ENCODE assay signal across 21 cellular contexts in the genomic region with DNA sequence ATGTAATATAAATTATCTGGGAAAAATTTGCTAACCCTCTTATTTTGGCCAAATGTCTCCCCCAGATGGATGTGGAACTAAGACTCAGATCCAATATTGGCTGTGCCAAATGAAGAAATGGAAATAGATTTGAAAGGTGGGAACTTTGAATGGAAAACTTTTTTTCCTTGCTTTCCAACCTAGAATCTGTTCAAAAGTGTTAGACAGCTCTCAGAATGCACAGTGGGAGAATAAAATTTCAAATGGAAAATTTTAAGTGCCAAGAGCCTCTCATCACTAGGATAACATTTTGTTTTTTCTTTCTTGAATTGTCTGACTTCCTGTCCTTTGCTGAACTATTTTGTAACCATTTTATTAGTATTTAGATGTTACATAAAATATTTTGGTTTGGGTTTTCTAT.
A peak's percentile ranks its signal among the peaks of the same experiment; 100 is the strongest.
DNase-seq lines count a peak whose midpoint lies in the region; ATAC-seq, FAIRE-seq and TF ChIP-seq lines count a peak whose summit lies in the region.
"Had no signal": no experiment of that assay in that cellular context is flagged by ENCODE, and none has a peak within 500 bp of the region (broad histone marks: within the 10 kb centered on the region; RNA-seq: fewer than 3 reads in every experiment).

No MANE protein-coding gene starts in this region.

- peak in 6 of 8 donors; percentile 20 to 64 (median 57) for ATAC-seq in heart right ventricle
- ATAC-seq in right cardiac atrium, result peak; percentile 39 to 43
- ATAC-seq in HepG2, result no peak

- H3K4me3 Mint-ChIP-seq in Caco-2 (ENCODE audit: unreplicated experiment), result no peak overlapping the region
- H3K4me3 Mint-ChIP-seq: CD4-positive, CD25-positive, alpha-beta regulatory T cell; CD8-positive, alpha-beta memory T cell had no signal

- CTCF ChIA-PET in Caco-2 (lab: Charles Lee), result no interaction called here
- CTCF ChIA-PET in HepG2 (lab: Yijun Ruan, JAX; ENCODE audit: low intra/inter-chr PET ratio, low total read pairs), result no interaction called here

- POLR2A ChIA-PET in Caco-2 (lab: Charles Lee), result no interaction called here
- POLR2A ChIA-PET in HepG2 (lab: Yijun Ruan, JAX), result no interaction called here

- H3K9ac ChIP-seq in skeletal muscle tissue (ENCODE audit: low read depth in 1 of 3, low read length in 3 of 3) (no peak overlapping the region), HepG2 (ENCODE audit: insufficient read depth, low read depth, low read length) (no peak overlapping the region)

- H3K4me2 ChIP-seq in HepG2 (ENCODE audit: low read depth, low read length), result no peak overlapping the region

- H3K4me1 Mint-ChIP-seq in Caco-2 (ENCODE audit: low read depth, unreplicated experiment), result no peaks in the 10 kb centered on the region
- H3K4me1 Mint-ChIP-seq: CD4-positive, CD25-positive, alpha-beta regulatory T cell; CD8-positive, alpha-beta memory T cell had no signal

- H3K27me3 ChIP-seq in heart right ventricle (peaks cover 0 to 14% (median 4%) of the 10 kb centered on the region in 7 donors), right cardiac atrium (ENCODE audit: control insufficient read depth, insufficient read depth) (no peaks in the 10 kb centered on the region), skeletal muscle tissue (ENCODE audit: control insufficient read depth in 3 of 3, insufficient read depth in 3 of 3, low read length in 3 of 3) (no peaks in the 10 kb centered on the region), Caco-2 (replicated peaks; ENCODE audit: control insufficient read depth, insufficient read depth, low read length) (no peaks in the 10 kb centered on the region), HepG2 (ENCODE audit: control insufficient read depth in 1 of 2, insufficient read depth in 2 of 2, low read length in 2 of 2) (peaks cover 0 to 7% of the 10 kb centered on the region in 2 experiments; a peak in 1 of 5 replicates)
- H3K27me3 ChIP-seq: BE2C had no signal

- in situ Hi-C loops in HepG2 (cut with HindIII; ENCODE audit: extremely low pct_ligation_motif_present, low pct_unique_long_range_greater_than_20kb), result no loop called here

- H3K4me1 ChIP-seq in heart right ventricle (peaks cover 0 to 42% (median 21%) of the 10 kb centered on the region in 9 donors), right cardiac atrium (ENCODE audit: control insufficient read depth, insufficient read depth, low read length) (peaks cover 8% of the 10 kb centered on the region), skeletal muscle tissue (ENCODE audit: control insufficient read depth in 3 of 3, insufficient read depth in 3 of 3, low read length in 3 of 3) (peaks cover 18 to 22% (median 22%) of the 10 kb centered on the region in 3 donors), Caco-2 (no peaks in the 10 kb centered on the region), HepG2 (ENCODE audit: insufficient read depth, low read length) (no peaks in the 10 kb centered on the region)
- H3K4me1 ChIP-seq: BE2C had no signal

- TF ChIP-seq POLR2A in HepG2 (IDR thresholded peaks at IDR 0.05; ENCODE audit: insufficient read depth in 1 of 2, low read depth in 2 of 2, low read length in 2 of 2), result no peak

- BruUV-seq in Caco-2 (replicated peaks; lab: Mats Ljungman, UMichigan) (no TSS peak), HepG2 (replicated peaks; lab: Mats Ljungman, UMichigan) (no TSS peak)

- no peaks in the 10 kb centered on the region for H3K36me3 Mint-ChIP-seq in Caco-2 (ENCODE audit: insufficient read depth, unreplicated experiment)
- H3K36me3 Mint-ChIP-seq: CD4-positive, CD25-positive, alpha-beta regulatory T cell; CD8-positive, alpha-beta memory T cell had no signal

- no peak for TF ChIP-seq EP300 in HepG2 (IDR thresholded peaks at IDR 0.05; ENCODE audit: low read depth in 2 of 2, low read length in 2 of 2)
- TF ChIP-seq EP300 in HepG2 (CRISPR knock-in tag; IDR thresholded peaks at IDR 0.05; ENCODE audit: borderline replicate concordance), result no peak

- H3K36me3 ChIP-seq in heart right ventricle (no peaks in the 10 kb centered on the region), skeletal muscle tissue (ENCODE audit: control insufficient read depth in 3 of 3, insufficient read depth in 3 of 3, low read length in 3 of 3) (no peaks in the 10 kb centered on the region), Caco-2 (ENCODE audit: control insufficient read depth, insufficient read depth, low read length) (no peaks in the 10 kb centered on the region), HepG2 (replicated peaks in 1 of 2; ENCODE audit: control insufficient read depth in 1 of 2, insufficient read depth in 2 of 2, low read length in 2 of 2) (no peaks in the 10 kb centered on the region)
- H3K36me3 ChIP-seq: BE2C had no signal

- no peak for TF ChIP-seq RAD21 in HepG2 (CRISPR knock-in tag; IDR thresholded peaks at IDR 0.05)

- peak overlapping the region in 7 of 10 donors; percentile 21 to 67 (median 49) for H3K27ac ChIP-seq in heart right ventricle
- H3K27ac ChIP-seq in right cardiac atrium (ENCODE audit: low read length), result no peak overlapping the region
- peak overlapping the region; percentile 31 for H3K27ac ChIP-seq in skeletal muscle tissue (ENCODE audit: low read depth, low read length)
- H3K27ac ChIP-seq in HepG2 (ENCODE audit: extremely low read length, insufficient read depth, low read length), result no peak overlapping the region

- no peaks in the 10 kb centered on the region for H4K20me1 ChIP-seq in HepG2 (ENCODE audit: insufficient read depth, low read length)

- no peak for FAIRE-seq in HepG2 (lab: Jason Lieb, UNC)
- FAIRE-seq: A204.1, D721Med, G401.6, GM12891, GM19239, H1 had no signal

- peaks cover 7% of the 10 kb centered on the region for H3K27me3 Mint-ChIP-seq in Caco-2 (ENCODE audit: insufficient read depth, unreplicated experiment)

- no peak for TF ChIP-seq CTCF in fibroblast of pulmonary artery (IDR thresholded peaks at IDR 0.05; ENCODE audit: low read length, missing control alignments)
- no peak for TF ChIP-seq CTCF in heart right ventricle (IDR thresholded peaks at IDR 0.05)
- TF ChIP-seq CTCF in Caco-2 (IDR thresholded peaks at IDR 0.05; ENCODE audit: insufficient read depth in 1 of 2, low read depth in 1 of 2, low read length in 1 of 2, severe bottlenecking in 1 of 2, unreplicated experiment in 1 of 2), result no peak
- TF ChIP-seq CTCF in HepG2 (CRISPR knock-in tag; IDR thresholded peaks at IDR 0.05), result no peak

- DNase-seq in fibroblast of pulmonary artery (ENCODE audit: low read depth) (peak; percentile 20), heart right ventricle (no peak), right cardiac atrium (no peak), Caco-2 (no peak), HepG2 (ENCODE audit: low spot score) (no peak), NCI-H2081 (lab: John Stamatoyannopoulos, UW) (no peak), globus pallidus (ENCODE audit: low spot score) (no peak)
- DNase-seq: ACHN; BE2C; C1 segment of cervical spinal cord; CD4-positive, CD25-positive, alpha-beta regulatory T cell; CD8-positive, alpha-beta memory T cell; COR-L47; HCEC 1CT had no signal

- H3K9me3 ChIP-seq in heart right ventricle (peaks cover 0 to 13% (median 4%) of the 10 kb centered on the region in 11 donors), right cardiac atrium (ENCODE audit: control insufficient read depth, low read length) (no peaks in the 10 kb centered on the region), skeletal muscle tissue (ENCODE audit: control insufficient read depth in 3 of 3, low read length in 3 of 3) (no peaks in the 10 kb centered on the region), Caco-2 (no peaks in the 10 kb centered on the region), HepG2 (ENCODE audit: low read length) (no peaks in the 10 kb centered on the region)
- H3K9me3 ChIP-seq: BE2C had no signal

- H3K9me3 Mint-ChIP-seq in Caco-2 (ENCODE audit: unreplicated experiment), result no peaks in the 10 kb centered on the region
- H3K9me3 Mint-ChIP-seq: CD8-positive, alpha-beta memory T cell had no signal

- H3K4me3 ChIP-seq in fibroblast of pulmonary artery (replicated peaks; ENCODE audit: low read depth, low read length) (no peak overlapping the region), heart right ventricle (no peak overlapping the region), right cardiac atrium (ENCODE audit: low read length) (no peak overlapping the region), skeletal muscle tissue (ENCODE audit: low read length in 3 of 3) (no peak overlapping the region), Caco-2 (ENCODE audit: low read depth, low read length) (no peak overlapping the region), HepG2 (replicated peaks in 1 of 3; ENCODE audit: insufficient read depth in 1 of 3, low read depth in 2 of 3, low read length in 3 of 3) (no peak overlapping the region)

- no peaks in the 10 kb centered on the region for H3K79me2 ChIP-seq in HepG2 (ENCODE audit: insufficient read depth, low read length)

- intact Hi-C loops in heart right ventricle (cut with DNase I) (loop anchor here in 3 of 10 donors (5.0 to 10.0 kb wide), 3 partner anchors 67 to 135 kb away; no protein-coding TSS in a partner anchor), right cardiac atrium (cut with DNase I) (loop anchor here in 1 of 4 donors (10.0 kb wide), 1 partner anchor 55 kb away; no protein-coding TSS in a partner anchor), Caco-2 (cut with micrococcal nuclease; ENCODE audit: unreplicated experiment) (no loop called here), HepG2 (cut with micrococcal nuclease; ENCODE audit: unreplicated experiment) (no loop called here)

- no peak overlapping the region for H2AFZ ChIP-seq in HepG2 (ENCODE audit: low read length)

- H3K27ac Mint-ChIP-seq in Caco-2 (ENCODE audit: unreplicated experiment), result no peak overlapping the region
- H3K27ac Mint-ChIP-seq: CD4-positive, CD25-positive, alpha-beta regulatory T cell; CD8-positive, alpha-beta memory T cell had no signal

TF ChIP-seq in HepG2, 621 proteins besides CTCF, POLR2A, EP300 and RAD21 (continues in another document):
- TF ChIP-seq ZNF10 (CRISPR knock-in tag; IDR thresholded peaks at IDR 0.05; ENCODE audit: borderline replicate concordance, low read depth), result no peak
- TF ChIP-seq, protein P1, sequence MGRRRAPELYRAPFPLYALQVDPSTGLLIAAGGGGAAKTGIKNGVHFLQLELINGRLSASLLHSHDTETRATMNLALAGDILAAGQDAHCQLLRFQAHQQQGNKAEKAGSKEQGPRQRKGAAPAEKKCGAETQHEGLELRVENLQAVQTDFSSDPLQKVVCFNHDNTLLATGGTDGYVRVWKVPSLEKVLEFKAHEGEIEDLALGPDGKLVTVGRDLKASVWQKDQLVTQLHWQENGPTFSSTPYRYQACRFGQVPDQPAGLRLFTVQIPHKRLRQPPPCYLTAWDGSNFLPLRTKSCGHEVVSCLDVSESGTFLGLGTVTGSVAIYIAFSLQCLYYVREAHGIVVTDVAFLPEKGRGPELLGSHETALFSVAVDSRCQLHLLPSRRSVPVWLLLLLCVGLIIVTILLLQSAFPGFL (CRISPR knock-in tag; IDR thresholded peaks at IDR 0.05), result no peak
- no peak for TF ChIP-seq JUND (CRISPR knock-in tag; IDR thresholded peaks at IDR 0.05)
- no peak for TF ChIP-seq ZNF235 (CRISPR knock-in tag; IDR thresholded peaks at IDR 0.05; ENCODE audit: borderline replicate concordance)

Comparison
In these comparisons a context has a peak if more than half of its experiments do, and no peak if none do; other contexts are left out.
1. H3K27ac ChIP-seq: peak in heart right ventricle (7 of 10) and skeletal muscle tissue (single experiment); none in right cardiac atrium (single experiment) and HepG2 (single experiment).